In the genomic region with DNA sequence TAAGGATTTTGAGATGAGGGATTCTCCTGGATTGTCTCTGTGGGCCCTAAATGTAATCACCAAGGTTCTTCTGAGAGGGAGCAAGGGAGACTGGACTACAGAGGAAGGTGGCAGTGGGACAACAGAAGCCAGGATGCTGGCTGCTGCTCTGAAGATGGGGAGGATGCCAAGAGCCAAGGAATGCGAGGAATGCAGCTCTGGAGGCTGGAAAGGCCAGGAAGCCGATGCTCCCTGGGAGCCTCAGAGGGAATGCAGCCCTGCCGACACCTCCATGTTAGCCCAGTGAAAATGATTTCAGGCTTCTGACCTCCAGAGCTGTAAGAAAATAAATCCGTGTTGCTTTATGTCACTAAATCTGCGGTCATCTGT, we compare ENCODE assay signal across 7 cellular contexts. TPM values are rescaled to one million over a fixed set of nuclear protein-coding genes. Genes with fewer than 3 reads are reported as not detected.
DNase-seq lines count a peak whose midpoint lies in the region; ATAC-seq, FAIRE-seq and TF ChIP-seq lines count a peak whose summit lies in the region.

No MANE protein-coding gene starts in this region.

- H2BK15ac ChIP-seq in IMR-90 (ENCODE audit: low read depth, low read length) = peak overlapping the region; percentile 84; the same call in 2 of the 3 replicates

- peak overlapping the region; percentile 49 to 52; a peak in 3 of 4 replicates for H4K8ac ChIP-seq in IMR-90 (ENCODE audit: low read depth in 2 of 2, low read length in 2 of 2)

- H3K56ac ChIP-seq in IMR-90 (ENCODE audit: extremely low read depth, insufficient read depth, low read length) = peak overlapping the region; percentile 33; the same call in 1 of the 2 replicates

- peak overlapping the region; percentile 81 for H3K23ac ChIP-seq in IMR-90 (ENCODE audit: low read depth, low read length)

- peak overlapping the region; percentile 84 for H2BK20ac ChIP-seq in IMR-90 (ENCODE audit: low read depth, low read length)

- H3K4me3 Mint-ChIP-seq in chondrocyte (ENCODE audit: unreplicated experiment) (no peak overlapping the region), type B pancreatic cell (no peak overlapping the region)

- no TSS peak for BruUV-seq in IMR-90 (replicated peaks; lab: Mats Ljungman, UMichigan)

- dilution Hi-C loops in IMR-90 (cut with HindIII; ENCODE audit: low sequenced_read_pairs, unreplicated experiment) = loop anchor here (25.0 kb wide), 1 partner anchor 113 kb away; the partner anchor contains the start of gene ITGB5

- H3K27me3 ChIP-seq in IMR-90 (ENCODE audit: control insufficient read depth, insufficient read depth, low read length) (no peaks in the 10 kb centered on the region), small intestine (ENCODE audit: control insufficient read depth in 2 of 2, insufficient read depth in 2 of 2, low read length in 2 of 2) (no peaks in the 10 kb centered on the region)

- H3K9me3 Mint-ChIP-seq in chondrocyte (ENCODE audit: low read depth) = no peaks in the 10 kb centered on the region
- H3K9me3 Mint-ChIP-seq in type B pancreatic cell = no peaks in the 10 kb centered on the region

- peaks cover 11% of the 10 kb centered on the region for H3K36me3 ChIP-seq in IMR-90 (ENCODE audit: control insufficient read depth, insufficient read depth, low read length)
- no peaks in the 10 kb centered on the region for H3K36me3 ChIP-seq in small intestine (ENCODE audit: control insufficient read depth in 2 of 2, insufficient read depth in 2 of 2, low read length in 2 of 2)

- peaks cover 89% of the 10 kb centered on the region for H3K4me1 Mint-ChIP-seq in chondrocyte (ENCODE audit: low read depth)
- peaks cover 62% of the 10 kb centered on the region for H3K4me1 Mint-ChIP-seq in type B pancreatic cell (ENCODE audit: unreplicated experiment)

- H3K36me3 Mint-ChIP-seq in chondrocyte (ENCODE audit: low read depth) (peaks cover 22% of the 10 kb centered on the region), type B pancreatic cell (peaks cover 24% of the 10 kb centered on the region)

- H2AK9ac ChIP-seq in IMR-90 (replicated peaks; ENCODE audit: low read depth, low read length, poor library complexity) = no peak overlapping the region

- POLR2A ChIA-PET in IMR-90 (lab: Charles Lee; ENCODE audit: unreplicated experiment) = no interaction called here

- H3K4me1 ChIP-seq in IMR-90 (ENCODE audit: control insufficient read depth, insufficient read depth, low read length) (peaks cover 20% of the 10 kb centered on the region), small intestine (ENCODE audit: control insufficient read depth in 2 of 2, insufficient read depth in 1 of 2, low read depth in 1 of 2, low read length in 1 of 2) (no peaks in the 10 kb centered on the region)

- TF ChIP-seq RAD21 in IMR-90 (IDR thresholded peaks at IDR 0.05; ENCODE audit: low read length) = no peak

- peaks cover 2% of the 10 kb centered on the region; the same call in 1 of the 2 replicates for H4K20me1 ChIP-seq in IMR-90 (ENCODE audit: insufficient read depth, low read length)

- peak overlapping the region; percentile 11 for H3K4me2 ChIP-seq in IMR-90 (ENCODE audit: low read depth, low read length)

- no peak for TF ChIP-seq POLR2A in IMR-90 (IDR thresholded peaks at IDR 0.05; ENCODE audit: low read depth, low read length)

- CTCF ChIA-PET in IMR-90 (lab: Yijun Ruan, JAX) = interaction anchor here (1.4 kb wide), 1 partner anchor 13 kb away, joined by 6 read pairs; no protein-coding TSS in a partner anchor

- H2AFZ ChIP-seq in IMR-90 (replicated peaks; ENCODE audit: low read length, poor library complexity) = peak overlapping the region; percentile 76

- ATAC-seq in IMR-90 (ENCODE audit: low read depth) (peak; percentile 89), left lobe of liver (peak; percentile 15)

- peak overlapping the region; percentile 38 for H3K18ac ChIP-seq in IMR-90 (ENCODE audit: low read depth, low read length)

- H3K9me1 ChIP-seq in IMR-90 (ENCODE audit: insufficient read depth, low read length) = peaks cover 36% of the 10 kb centered on the region

- H3K27ac Mint-ChIP-seq in chondrocyte (ENCODE audit: unreplicated experiment) (peak overlapping the region; percentile 93), type B pancreatic cell (peak overlapping the region; percentile 43)

- peak overlapping the region; percentile 96 for H2AK5ac ChIP-seq in IMR-90 (ENCODE audit: low read depth, low read length)

- peak overlapping the region; percentile 46; the same call in 1 of the 2 replicates for H3K27ac ChIP-seq in IMR-90 (ENCODE audit: insufficient read depth, low read length)
- H3K27ac ChIP-seq in small intestine (ENCODE audit: low read depth in 1 of 2, low read length in 1 of 2) = no peak overlapping the region

- peak overlapping the region; percentile 88 for H2BK120ac ChIP-seq in IMR-90 (ENCODE audit: low read depth, low read length)

- DNase-seq in IMR-90 (peak; percentile 66), chondrocyte (ENCODE audit: low spot score) (no peak), left lobe of liver (ENCODE audit: low spot score) (no peak), type B pancreatic cell (ENCODE audit: extremely low spot score, unreplicated experiment) (no peak), small intestine (no peak), NCI-H146 (lab: John Stamatoyannopoulos, UW) (no peak)
- DNase-seq in activated CD8-positive, alpha-beta memory T cell treated with anti-CD3 and anti-CD28 coated beads for 24 hours = no peak

- peak overlapping the region; percentile 53 for H2BK5ac ChIP-seq in IMR-90 (ENCODE audit: low read depth, low read length, poor library complexity, severe bottlenecking)

- no peaks in the 10 kb centered on the region for H3K27me3 Mint-ChIP-seq in chondrocyte (ENCODE audit: low read depth)
- H3K27me3 Mint-ChIP-seq in type B pancreatic cell = no peaks in the 10 kb centered on the region

- H4K5ac ChIP-seq in IMR-90 (ENCODE audit: low read depth, low read length) = peak overlapping the region; percentile 25

- peak overlapping the region; percentile 92 for H4K91ac ChIP-seq in IMR-90 (ENCODE audit: insufficient read depth, low read depth, low read length)

- WGBS in IMR-90 (ENCODE audit: extremely low coverage in 2 of 2, insufficient read length in 1 of 2), 2 experiments = 21% methylated on average over 5 of the region's 5 CpGs; no CpG with 5 or more reads in 1 of the 2 experiments
- whole genome bisulfite sequencing in small intestine, 3 donors = 63 to 86% (median 82%) methylated on average over 5 of the region's 5 CpGs

- peak overlapping the region; percentile 30; the same call in 1 of the 2 replicates for H3K9ac ChIP-seq in IMR-90 (ENCODE audit: low read depth, low read length)

- no peak for FAIRE-seq in small intestine (lab: Jason Lieb, UNC)

- peaks cover 7 to 74% of the 10 kb centered on the region in 2 experiments for H3K79me1 ChIP-seq in IMR-90 (ENCODE audit: low read depth in 1 of 2, low read length in 2 of 2)

- intact Hi-C loops in IMR-90 (cut with micrococcal nuclease) = loop anchor here (5.0 kb wide), 1 partner anchor 38 kb away; no protein-coding TSS in a partner anchor

- H3K9me3 ChIP-seq in IMR-90 (ENCODE audit: control insufficient read depth, insufficient read depth, low read length) = no peaks in the 10 kb centered on the region
- H3K9me3 ChIP-seq in small intestine (ENCODE audit: control insufficient read depth, low read depth) = no peaks in the 10 kb centered on the region

- TF ChIP-seq CTCF in IMR-90 (conservative IDR thresholded peaks at IDR 0.05; ENCODE audit: low read depth, low read length) (no peak), chondrocyte (IDR thresholded peaks at IDR 0.05) (no peak), type B pancreatic cell (conservative IDR thresholded peaks at IDR 0.05) (no peak)

- in situ Hi-C loops in IMR-90 (cut with MboI; ENCODE audit: low sequenced_read_pairs) = no loop called here

- peak overlapping the region; percentile 90 for H3K4ac ChIP-seq in IMR-90 (ENCODE audit: low read depth, low read length)

- H3K4me3 ChIP-seq in IMR-90 (ENCODE audit: insufficient read depth, low read depth, low read length) (no peak overlapping the region), small intestine (ENCODE audit: low read depth in 1 of 2, low read length in 2 of 2) (no peak overlapping the region)

- H3K14ac ChIP-seq in IMR-90 (replicated peaks; ENCODE audit: low read depth, low read length) = peak overlapping the region; percentile 65

TF ChIP-seq in IMR-90, 13 proteins besides CTCF, POLR2A, EP300 and RAD21:
- TF ChIP-seq FOS (IDR thresholded peaks at IDR 0.05; ENCODE audit: low read depth, low read length) (no peak), BHLHE40 (IDR thresholded peaks at IDR 0.05; ENCODE audit: low read depth, low read length) (no peak), MAZ (IDR thresholded peaks at IDR 0.05; ENCODE audit: borderline replicate concordance, low read depth, low read length) (no peak), SMC3 (IDR thresholded peaks at IDR 0.05; ENCODE audit: low read depth, low read length) (no peak), MAFK (IDR thresholded peaks at IDR 0.05; ENCODE audit: low read depth, low read length) (no peak)

RNA-seq across cellular contexts. Expression of gene UMPS, which starts 44.0 kb away (rescaled TPM):
- 26.7 and 40.5 TPM in 2 replicates for total RNA-seq in IMR-90 (2012; rRNA removed)
- 18.7 and 21.5 TPM in 2 replicates for polyA plus RNA-seq in IMR-90 (2012; rRNA removed)
- 6.1 and 18.4 TPM in 2 replicates for polyA plus RNA-seq in IMR-90 (2012; cell fraction: cytosol; rRNA removed)
- polyA plus RNA-seq in IMR-90 (2012; cell fraction: nucleus; rRNA removed; ENCODE audit: low replicate concordance) = 4.2 and 14.1 TPM in 2 replicates
- total RNA-seq in chondrocyte = 16.6 to 24.0 TPM (median 19.4 TPM) in 3 replicates
- total RNA-seq in left lobe of liver = 20.8 TPM
- 46.7 and 51.6 TPM in 2 replicates for total RNA-seq in type B pancreatic cell (ENCODE audit: low replicate concordance)
- polyA plus RNA-seq in small intestine = 10 to 100 TPM; 12.1 to 23.4 (median 15.7) TPM
